ENCODE assay signal across 17 cellular contexts in genomic region chr1:189596197-189596596, GRCh38.
DNase-seq lines count a peak whose midpoint lies in the region; ATAC-seq, FAIRE-seq and TF ChIP-seq lines count a peak whose summit lies in the region.
"Had no signal": no experiment of that assay in that cellular context is flagged by ENCODE, and none has a peak within 500 bp of the region (broad histone marks: within the 10 kb centered on the region; RNA-seq: fewer than 3 reads in every experiment).

No MANE protein-coding gene starts in this region.

- DNase-seq in HepG2 (ENCODE audit: low spot score) (no peak), right lobe of liver (no peak), astrocyte of the spinal cord (ENCODE audit: low read depth, low spot score) (peak; percentile 19), H1 (ENCODE audit: low read depth in 1 of 2, low spot score in 2 of 2) (no peak), iris pigment epithelial cell (ENCODE audit: low read depth) (peak; percentile 1), kidney glomerular epithelial cell (lab: John Stamatoyannopoulos, UW) (no peak), dedifferentiated amniotic fluid mesenchymal stem cell (ENCODE audit: extremely low spot score) (no peak)
- DNase-seq: 8988T; C1 segment of cervical spinal cord; CD4-positive, alpha-beta T cell; DMS153; GF-D8; H9; HFFc6 had no signal

- CTCF ChIA-PET in HepG2 (lab: Yijun Ruan, JAX; ENCODE audit: low intra/inter-chr PET ratio, low total read pairs) (no interaction called here), H1 (lab: Charles Lee; ENCODE audit: partially characterized antibody) (no interaction called here)

- in situ Hi-C loops in HepG2 (cut with HindIII; ENCODE audit: extremely low pct_ligation_motif_present, low pct_unique_long_range_greater_than_20kb): no loop called here
- in situ Hi-C loops in astrocyte of the spinal cord (cut with HindIII; ENCODE audit: low sequenced_read_pairs): no loop called here

- no peak for TF ChIP-seq POLR2A in HepG2 (IDR thresholded peaks at IDR 0.05; ENCODE audit: insufficient read depth in 1 of 2, low read depth in 2 of 2, low read length in 2 of 2)
- no peak for TF ChIP-seq POLR2A in right lobe of liver (IDR thresholded peaks at IDR 0.05)
- TF ChIP-seq POLR2A in H1 (IDR thresholded peaks at IDR 0.05; ENCODE audit: control extremely low read depth in 1 of 2, low read depth in 2 of 2, low read length in 2 of 2): no peak

- no peaks in the 10 kb centered on the region for H3K4me1 ChIP-seq in HepG2 (ENCODE audit: insufficient read depth, low read length)
- no peaks in the 10 kb centered on the region for H3K4me1 ChIP-seq in right lobe of liver
- H3K4me1 ChIP-seq in H1 (replicated peaks in 1 of 4; ENCODE audit: control insufficient read depth in 3 of 4, insufficient read depth in 4 of 4, low read length in 3 of 4): no peaks in the 10 kb centered on the region

- H3K9ac ChIP-seq in HepG2 (ENCODE audit: insufficient read depth, low read depth, low read length): no peak overlapping the region
- no peak overlapping the region for H3K9ac ChIP-seq in H1 (replicated peaks in 1 of 4; ENCODE audit: extremely low read depth in 1 of 4, low read depth in 3 of 4, low read length in 3 of 4)

- TF ChIP-seq CTCF in HepG2 (CRISPR knock-in tag; IDR thresholded peaks at IDR 0.05): no peak
- no peak for TF ChIP-seq CTCF in right lobe of liver (IDR thresholded peaks at IDR 0.05)
- TF ChIP-seq CTCF in astrocyte of the spinal cord (IDR thresholded peaks at IDR 0.05; ENCODE audit: low read depth, low read length): no peak
- TF ChIP-seq CTCF in H1 (IDR thresholded peaks at IDR 0.05; ENCODE audit: control extremely low read depth in 1 of 3, insufficient read depth in 1 of 3, low read depth in 1 of 3, low read length in 3 of 3): no peak

- POLR2A ChIA-PET in HepG2 (lab: Yijun Ruan, JAX) (no interaction called here), H1 (lab: Charles Lee; ENCODE audit: partially characterized antibody) (no interaction called here)

- H2AK5ac ChIP-seq in H1 (ENCODE audit: low read depth, low read length): no peak overlapping the region

- no peak overlapping the region for H2AFZ ChIP-seq in HepG2 (ENCODE audit: low read length)
- no peak overlapping the region for H2AFZ ChIP-seq in H1 (ENCODE audit: low read length)
- H2AFZ ChIP-seq: GM23338 had no signal

- TF ChIP-seq RAD21 in HepG2 (CRISPR knock-in tag; IDR thresholded peaks at IDR 0.05): no peak
- TF ChIP-seq RAD21 in H1 (IDR thresholded peaks at IDR 0.05 in 1 of 2, conservative IDR thresholded peaks at IDR 0.05 in 1 of 2; ENCODE audit: low read depth in 2 of 2, low read length in 2 of 2): no peak

- no peak overlapping the region for H3K4ac ChIP-seq in H1 (replicated peaks; ENCODE audit: insufficient read length, low read depth, low read length)

- no peaks in the 10 kb centered on the region for H4K20me1 ChIP-seq in HepG2 (ENCODE audit: insufficient read depth, low read length)
- no peaks in the 10 kb centered on the region for H4K20me1 ChIP-seq in H1 (replicated peaks in 1 of 2; ENCODE audit: control insufficient read depth in 1 of 2, insufficient read depth in 2 of 2, low read length in 2 of 2)

- H3K27ac ChIP-seq in HepG2 (ENCODE audit: extremely low read length, insufficient read depth, low read length) (no peak overlapping the region), right lobe of liver (no peak overlapping the region), H1 (ENCODE audit: low read depth, low read length) (no peak overlapping the region)
- H3K27ac ChIP-seq: HL-60 had no signal

- H3K4me2 ChIP-seq in HepG2 (ENCODE audit: low read depth, low read length) (no peak overlapping the region), H1 (ENCODE audit: insufficient read depth in 1 of 2, low read depth in 2 of 2, low read length in 2 of 2) (no peak overlapping the region)
- H3K4me2 ChIP-seq: GM23338 had no signal

- no peak overlapping the region for H3K23ac ChIP-seq in H1 (ENCODE audit: insufficient read length)

- ATAC-seq in HepG2 (no peak), right lobe of liver (no peak), HG02588 (IDR thresholded peaks at IDR 0.05; ENCODE audit: unreplicated experiment) (no peak)
- ATAC-seq: GM23338 had no signal

- H3K9me3 ChIP-seq in HepG2 (ENCODE audit: low read length) (no peaks in the 10 kb centered on the region), right lobe of liver (no peaks in the 10 kb centered on the region), H1 (ENCODE audit: insufficient read depth in 2 of 2, low read depth in 1 of 2, low read length in 1 of 2) (no peaks in the 10 kb centered on the region; a peak in 1 of 4 replicates)

- no peak overlapping the region for H2BK20ac ChIP-seq in H1 (ENCODE audit: low read length)

- H2BK15ac ChIP-seq in H1 (ENCODE audit: low read length): no peak overlapping the region

- no peak overlapping the region for H3K14ac ChIP-seq in H1 (ENCODE audit: insufficient read length)

- FAIRE-seq in HepG2 (lab: Jason Lieb, UNC): no peak
- no peak for FAIRE-seq in H1 (lab: Jason Lieb, UNC)

- no peak overlapping the region for H3K56ac ChIP-seq in H1 (replicated peaks; ENCODE audit: insufficient read length, low read depth, low read length)

- H3K79me1 ChIP-seq in H1 (ENCODE audit: low read depth, low read length): no peaks in the 10 kb centered on the region

- H4K5ac ChIP-seq in H1 (ENCODE audit: insufficient read length, low read depth, low read length): no peak overlapping the region

- H3K36me3 ChIP-seq in HepG2 (replicated peaks in 1 of 2; ENCODE audit: control insufficient read depth in 1 of 2, insufficient read depth in 2 of 2, low read length in 2 of 2) (no peaks in the 10 kb centered on the region), right lobe of liver (no peaks in the 10 kb centered on the region), H1 (ENCODE audit: control insufficient read depth in 2 of 4, insufficient read depth in 4 of 4, low read length in 3 of 4) (no peaks in the 10 kb centered on the region)

- TF ChIP-seq EP300 in HepG2 (IDR thresholded peaks at IDR 0.05; ENCODE audit: low read depth in 2 of 2, low read length in 2 of 2): no peak
- TF ChIP-seq EP300 in HepG2 (CRISPR knock-in tag; IDR thresholded peaks at IDR 0.05; ENCODE audit: borderline replicate concordance): no peak
- no peak for TF ChIP-seq EP300 in H1 (IDR thresholded peaks at IDR 0.05; ENCODE audit: borderline replicate concordance in 1 of 2, low read depth in 2 of 2, low read length in 2 of 2)

- no peak overlapping the region for H2BK12ac ChIP-seq in H1 (ENCODE audit: low read depth, low read length)

- no peak overlapping the region for H2BK5ac ChIP-seq in H1 (ENCODE audit: low read depth, low read length)

- no TSS peak for BruUV-seq in HepG2 (replicated peaks; lab: Mats Ljungman, UMichigan)

- H3K4me3 ChIP-seq in HepG2 (replicated peaks in 1 of 3; ENCODE audit: insufficient read depth in 1 of 3, low read depth in 2 of 3, low read length in 3 of 3) (no peak overlapping the region), right lobe of liver (no peak overlapping the region), astrocyte of the spinal cord (ENCODE audit: low read depth, low read length) (no peak overlapping the region), H1 (ENCODE audit: extremely low read depth in 1 of 4, insufficient read depth in 2 of 4, low read depth in 3 of 4, low read length in 4 of 4) (no peak overlapping the region)
- H3K4me3 ChIP-seq: GM23338 had no signal

- H3K79me2 ChIP-seq in HepG2 (ENCODE audit: insufficient read depth, low read length) (no peaks in the 10 kb centered on the region), H1 (ENCODE audit: control insufficient read depth in 1 of 2, insufficient read depth in 2 of 2, low read length in 2 of 2) (no peaks in the 10 kb centered on the region)

- intact Hi-C loops in HepG2 (cut with micrococcal nuclease; ENCODE audit: unreplicated experiment): no loop called here
- intact Hi-C loops in right lobe of liver (cut with DNase I): no loop called here

- H3K18ac ChIP-seq in H1 (ENCODE audit: extremely low read depth, low read length): no peak overlapping the region

- H4K8ac ChIP-seq in H1 (ENCODE audit: extremely low read depth, insufficient read depth, low read length): no peak overlapping the region

- no peak overlapping the region for H4K91ac ChIP-seq in H1 (replicated peaks; ENCODE audit: insufficient read length, low read length)

- no peaks in the 10 kb centered on the region for H3K23me2 ChIP-seq in H1 (ENCODE audit: low read depth, low read length)

- H3K27me3 ChIP-seq in HepG2 (ENCODE audit: control insufficient read depth in 1 of 2, insufficient read depth in 2 of 2, low read length in 2 of 2) (no peaks in the 10 kb centered on the region), right lobe of liver (no peaks in the 10 kb centered on the region), H1 (replicated peaks in 1 of 4; ENCODE audit: control insufficient read depth in 3 of 4, extremely low read depth in 1 of 4, insufficient read depth in 3 of 4, low read length in 3 of 4) (no peaks in the 10 kb centered on the region)

- H2BK120ac ChIP-seq in H1 (replicated peaks; ENCODE audit: low read depth, low read length): no peak overlapping the region

- WGBS in HepG2 (ENCODE audit: low lambda C conversion rate): 5% methylated on average over 1 of the region's 1 CpG
- 38% methylated on average over 1 of the region's 1 CpG for WGBS in right lobe of liver (ENCODE audit: insufficient coverage, low coverage, low lambda C conversion rate, missing lambda C conversion rate)
- WGBS in H1 (ENCODE audit: extremely low coverage in 1 of 2, insufficient coverage in 1 of 2, insufficient read length in 1 of 2, insufficient replicate concordance in 2 of 2, low coverage in 1 of 2, low lambda C conversion rate in 2 of 2, missing lambda C conversion rate in 1 of 2), 2 experiments: 96% methylated on average over 1 of the region's 1 CpG; no CpG with 5 or more reads in 1 of the 2 experiments

TF ChIP-seq in HepG2, 621 proteins besides CTCF, POLR2A, EP300 and RAD21 (continues in another document):
- TF ChIP-seq FOXA1 (IDR thresholded peaks at IDR 0.05) (no peak), FOXA1 (CRISPR knock-in tag; IDR thresholded peaks at IDR 0.05) (no peak), MAFK (conservative IDR thresholded peaks at IDR 0.05 in 1 of 2, IDR thresholded peaks at IDR 0.05 in 1 of 2; ENCODE audit: low read length in 2 of 2) (peak; percentile 72 to 87)

TF ChIP-seq in H1, 55 proteins besides CTCF, POLR2A, EP300 and RAD21:
- TF ChIP-seq MAFK (IDR thresholded peaks at IDR 0.05; ENCODE audit: low read depth, low read length): peak; percentile 22; the same call in 1 of the 2 replicates
- no peak for TF ChIP-seq TCF12 (IDR thresholded peaks at IDR 0.05; ENCODE audit: low read depth, low read length)

Comparison
In these comparisons a context has a peak if more than half of its experiments do, and no peak if none do; other contexts are left out.
1. DNase-seq: peak in astrocyte of the spinal cord (single experiment) and iris pigment epithelial cell (single experiment); none in HepG2 (single experiment), right lobe of liver (0 of 3), H1 (0 of 2), kidney glomerular epithelial cell (single experiment) and dedifferentiated amniotic fluid mesenchymal stem cell (single experiment).
2. Of the 41 proteins assayed by ChIP-seq in both HepG2 and H1: peak only in HepG2: none; only in H1: none; in both: MAFK; in neither: 40.